Comparison of ENCODE assay signal across 20 cellular contexts in the genomic region with DNA sequence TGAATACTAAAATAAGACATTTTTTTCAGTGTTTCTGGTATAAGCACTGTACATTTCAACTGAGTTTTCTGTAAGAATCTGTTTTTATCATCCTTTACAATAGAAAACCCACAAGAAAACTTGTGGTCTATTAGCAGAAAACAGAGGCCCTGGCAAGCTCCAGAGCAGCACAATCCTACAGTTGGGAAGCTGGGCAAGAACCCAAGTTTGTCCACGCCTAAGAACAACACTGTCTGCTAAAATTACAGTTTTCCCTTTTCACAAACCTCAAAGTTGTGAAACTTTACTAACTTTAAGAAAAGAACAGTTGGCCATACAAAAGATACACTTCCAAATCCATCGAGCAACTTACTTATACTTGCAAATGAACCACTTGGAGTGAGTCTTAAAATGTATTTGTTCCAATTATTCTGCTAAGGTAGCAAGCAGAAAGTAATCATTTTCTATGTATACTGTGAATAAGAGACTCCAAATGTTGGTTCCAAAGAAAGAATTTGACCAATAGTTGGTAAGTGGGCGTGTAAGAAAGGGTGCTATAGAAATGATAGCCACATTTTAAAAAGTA.
A peak's percentile ranks its signal among the peaks of the same experiment; 100 is the strongest.
DNase-seq lines count a peak whose midpoint lies in the region; ATAC-seq and TF ChIP-seq lines count a peak whose summit lies in the region.
"Had no signal": no experiment of that assay in that cellular context is flagged by ENCODE, and none has a peak within 500 bp of the region (broad histone marks: within the 10 kb centered on the region; RNA-seq: fewer than 3 reads in every experiment).

No MANE protein-coding gene starts in this region.

- H3K4me3 ChIP-seq in AG10803 (ENCODE audit: low read length) (no peak overlapping the region), vagina (no peak overlapping the region)
- H3K4me3 ChIP-seq: cardiac muscle cell, GM12878, SK-N-MC, transverse colon had no signal

- no peaks in the 10 kb centered on the region; the same call in 1 of the 2 replicates for H3K27me3 Mint-ChIP-seq in HFFc6 (ENCODE audit: insufficient read depth)
- H3K27me3 Mint-ChIP-seq: activated naive CD8-positive, alpha-beta T cell treated with anti-CD3 and anti-CD28 coated beads, Interleukin-2, amount 10 ng/mL, durations not matched to agents 7 days and 5 days; B cell; memory B cell; stimulated activated memory B cell treated with anti-CD40 and anti-IgM and Interleukin-4, amounts not matched to agents 10 μg/mL and 1 μg/mL and 100 μg/mL, for 72 hours had no signal

- peak; percentile 78 for DNase-seq in AG10803 (ENCODE audit: low read depth)
- peak; percentile 16 for DNase-seq in NCI-H446 treated with DMSO at 0.1 percent for 48 hours (lab: John Stamatoyannopoulos, UW)
- peak; percentile 74 for DNase-seq in fibroblast of peridontal ligament (ENCODE audit: extremely low read depth)
- peak in 7 of 10 donors; percentile 27 to 83 (median 44) for DNase-seq in posterior cingulate gyrus
- no peak for DNase-seq in HFFc6
- DNase-seq in vagina (ENCODE audit: extremely low spot score in 2 of 2) = no peak
- DNase-seq: activated naive CD8-positive, alpha-beta T cell treated with anti-CD3 and anti-CD28 coated beads, Interleukin-2, amount 10 ng/mL, durations not matched to agents 7 days and 5 days; islet precursor cell; stimulated activated CD4-positive, alpha-beta T cell treated with anti-CD3 and anti-CD28 coated beads, Interleukin-15, amount 100 ng/mL, for 24 hours; T-helper 9 cell; transverse colon had no signal

- TF ChIP-seq CTCF in AG10803 (conservative IDR thresholded peaks at IDR 0.05; ENCODE audit: low read length) (no peak), HFFc6 (IDR thresholded peaks at IDR 0.05) (no peak), vagina (IDR thresholded peaks at IDR 0.05) (no peak)

- no peak overlapping the region for H3K27ac ChIP-seq in vagina
- H3K27ac ChIP-seq: cardiac muscle cell, SK-N-MC, transverse colon had no signal

- intact Hi-C loops in posterior cingulate gyrus (cut with DNase I) = no loop called here
- intact Hi-C loops in vagina (cut with DNase I) = no loop called here

- TF ChIP-seq POLR2A in vagina (IDR thresholded peaks at IDR 0.05) = no peak

- no peaks in the 10 kb centered on the region for H3K36me3 Mint-ChIP-seq in HFFc6 (ENCODE audit: low read depth)
- H3K36me3 Mint-ChIP-seq: activated naive CD8-positive, alpha-beta T cell treated with anti-CD3 and anti-CD28 coated beads, Interleukin-2, amount 10 ng/mL, durations not matched to agents 7 days and 5 days; memory B cell; stimulated activated memory B cell treated with anti-CD40 and anti-IgM and Interleukin-4, amounts not matched to agents 10 μg/mL and 1 μg/mL and 100 μg/mL, for 72 hours had no signal

- no peaks in the 10 kb centered on the region for H3K9me3 ChIP-seq in vagina
- H3K9me3 ChIP-seq: transverse colon had no signal

- H3K4me1 Mint-ChIP-seq in HFFc6 (ENCODE audit: low read depth) = no peaks in the 10 kb centered on the region
- H3K4me1 Mint-ChIP-seq: activated naive CD8-positive, alpha-beta T cell treated with anti-CD3 and anti-CD28 coated beads, Interleukin-2, amount 10 ng/mL, durations not matched to agents 7 days and 5 days; B cell; memory B cell; nephron; stimulated activated memory B cell treated with anti-CD40 and anti-IgM and Interleukin-4, amounts not matched to agents 10 μg/mL and 1 μg/mL and 100 μg/mL, for 72 hours had no signal

- H3K36me3 ChIP-seq in vagina = no peaks in the 10 kb centered on the region
- H3K36me3 ChIP-seq: cardiac muscle cell, transverse colon had no signal

- H3K9me3 Mint-ChIP-seq in HFFc6 = no peaks in the 10 kb centered on the region; the same call in 1 of the 2 replicates
- H3K9me3 Mint-ChIP-seq: activated naive CD8-positive, alpha-beta T cell treated with anti-CD3 and anti-CD28 coated beads, Interleukin-2, amount 10 ng/mL, durations not matched to agents 7 days and 5 days had no signal

- H3K4me3 Mint-ChIP-seq in HFFc6 = no peak overlapping the region
- H3K4me3 Mint-ChIP-seq: activated naive CD8-positive, alpha-beta T cell treated with anti-CD3 and anti-CD28 coated beads, Interleukin-2, amount 10 ng/mL, durations not matched to agents 7 days and 5 days; B cell; memory B cell; nephron; stimulated activated memory B cell treated with anti-CD40 and anti-IgM and Interleukin-4, amounts not matched to agents 10 μg/mL and 1 μg/mL and 100 μg/mL, for 72 hours had no signal

- H3K27me3 ChIP-seq in vagina = no peaks in the 10 kb centered on the region
- H3K27me3 ChIP-seq: cardiac muscle cell, transverse colon had no signal

- ATAC-seq in GM18517 (IDR thresholded peaks at IDR 0.05; ENCODE audit: unreplicated experiment) = no peak
- ATAC-seq in HG02678 (IDR thresholded peaks at IDR 0.05; ENCODE audit: unreplicated experiment) = no peak
- ATAC-seq: stimulated activated memory B cell treated with anti-CD40 and anti-IgM and Interleukin-4, amounts not matched to agents 10 μg/mL and 1 μg/mL and 100 μg/mL, for 72 hours had no signal

- no peak overlapping the region for H3K27ac Mint-ChIP-seq in HFFc6
- H3K27ac Mint-ChIP-seq: activated naive CD8-positive, alpha-beta T cell treated with anti-CD3 and anti-CD28 coated beads, Interleukin-2, amount 10 ng/mL, durations not matched to agents 7 days and 5 days; B cell; memory B cell; nephron; stimulated activated memory B cell treated with anti-CD40 and anti-IgM and Interleukin-4, amounts not matched to agents 10 μg/mL and 1 μg/mL and 100 μg/mL, for 72 hours had no signal

- no peaks in the 10 kb centered on the region for H3K4me1 ChIP-seq in vagina
- H3K4me1 ChIP-seq: transverse colon had no signal

Comparison
In these comparisons a context has a peak if more than half of its experiments do, and no peak if none do; other contexts are left out.
1. DNase-seq: peak in AG10803 (single experiment), NCI-H446 treated with DMSO at 0.1 percent for 48 hours (single experiment), fibroblast of peridontal ligament (single experiment) and posterior cingulate gyrus (7 of 10); none in HFFc6 (single experiment) and vagina (0 of 2).